In genomic region chr1:170741678-170742077, GRCh38 we compare ENCODE assay signal across 27 cellular contexts.
"Had no signal": no experiment of that assay in that cellular context is flagged by ENCODE, and none has a peak within 500 bp of the region (broad histone marks: within the 10 kb centered on the region; RNA-seq: fewer than 3 reads in every experiment).

No MANE protein-coding gene starts in this region.

- H3K4me1 ChIP-seq: esophagus muscularis mucosa had no signal

- ATAC-seq: activated CD4-positive, alpha-beta T cell treated with anti-CD3 and anti-CD28 coated beads for 36 hours; activated CD8-positive, alpha-beta memory T cell treated with anti-CD3 and anti-CD28 coated beads, Interleukin-2, amount 10 ng/mL, durations not matched to agents 7 days and 5 days; activated CD8-positive, alpha-beta T cell treated with anti-CD3 and anti-CD28 coated beads, Interleukin-2, amount 10 ng/mL, durations not matched to agents 7 days and 5 days; activated naive CD4-positive, alpha-beta T cell treated with anti-CD3 and anti-CD28 coated beads, Interleukin-2, amount 50 U/mL, for 72 hours; activated T-cell treated with anti-CD3 and anti-CD28 coated beads, Interleukin-2, amount 50 U/mL, for 72 hours; effector memory CD8-positive, alpha-beta T cell had no signal

- H3K27me3 ChIP-seq: brain microvascular endothelial cell, esophagus muscularis mucosa had no signal

- H3K36me3 ChIP-seq: brain microvascular endothelial cell had no signal

- DNase-seq: activated CD4-positive, alpha-beta memory T cell treated with anti-CD3 and anti-CD28 coated beads for 36 hours; activated CD4-positive, alpha-beta T cell treated with anti-CD3 and anti-CD28 coated beads for 36 hours; activated CD4-positive, alpha-beta T cell treated with anti-CD3 and anti-CD28 coated beads, Interleukin-2, amount 10 ng/mL, durations not matched to agents 24 days and 14 days; activated CD4-positive, CD25-positive, alpha-beta regulatory T cell; activated CD4-positive, CD25-positive, alpha-beta regulatory T cell treated with anti-CD3 and anti-CD28 coated beads, Interleukin-2, amount 50 U/mL, for 72 hours; activated CD8-positive, alpha-beta memory T cell treated with anti-CD3 and anti-CD28 coated beads, Interleukin-2, amount 10 ng/mL, durations not matched to agents 7 days and 5 days; activated CD8-positive, alpha-beta memory T cell treated with anti-CD3 and anti-CD28 coated beads, Interleukin-2, amount 50 U/mL, for 48 hours; activated CD8-positive, alpha-beta T cell treated with anti-CD3 and anti-CD28 coated beads, Interleukin-2, amount 10 ng/mL, durations not matched to agents 7 days and 5 days; activated gamma-delta T cell; activated naive CD4-positive, alpha-beta T cell; activated naive CD4-positive, alpha-beta T cell treated with anti-CD3 and anti-CD28 coated beads, Interleukin-2, amount 10 ng/mL, durations not matched to agents 7 days and 5 days; activated naive CD8-positive, alpha-beta T cell treated with anti-CD3 and anti-CD28 coated beads, Interleukin-2, amount 10 ng/mL, durations not matched to agents 7 days and 5 days; activated T-cell treated with anti-CD3 and anti-CD28 coated beads for 4 hours; activated T-cell treated with anti-CD3 and anti-CD28 coated beads, Interleukin-2, amount 50 U/mL, for 24 hours; activated T-cell treated with anti-CD3 and anti-CD28 coated beads, Interleukin-2, amount 50 U/mL, for 72 hours; amniotic stem cell; anterior cingulate cortex; brain microvascular endothelial cell; cortex of kidney; dermis blood vessel endothelial cell; effector CD4-positive, alpha-beta T cell; effector memory CD8-positive, alpha-beta T cell; erythroblast; head of caudate nucleus; T-helper 2 cell had no signal

- H3K4me3 ChIP-seq: esophagus muscularis mucosa had no signal

- H3K27ac ChIP-seq: brain microvascular endothelial cell, esophagus muscularis mucosa had no signal

- H3K9me3 ChIP-seq: esophagus muscularis mucosa had no signal
